ENCODE assay signal across 9 cellular contexts in genomic region chr7:73770002-73770859, GRCh38. TPM values are rescaled to one million over a fixed set of nuclear protein-coding genes. Genes with fewer than 3 reads are reported as not detected.
DNase-seq lines count a peak whose midpoint lies in the region; ATAC-seq, FAIRE-seq and TF ChIP-seq lines count a peak whose summit lies in the region.
"Had no signal": no experiment of that assay in that cellular context is flagged by ENCODE, and none has a peak within 500 bp of the region (broad histone marks: within the 10 kb centered on the region; RNA-seq: fewer than 3 reads in every experiment).

TSS of gene CLDN3 (minus strand) at chr7:73770270. CDS start at chr7:73770049, 221 bp downstream.

- no peaks in the 10 kb centered on the region for H3K9me3 ChIP-seq in small intestine (ENCODE audit: control insufficient read depth, low read depth)

- H3K27ac Mint-ChIP-seq in activated CD8-positive, alpha-beta T cell treated with anti-CD3 and anti-CD28 coated beads for 36 hours = no peak within 1 kb of the TSS

- peaks cover 6% of the 10 kb centered on the region for H3K4me1 Mint-ChIP-seq in activated CD8-positive, alpha-beta T cell treated with anti-CD3 and anti-CD28 coated beads for 36 hours (ENCODE audit: low read depth)

- no peaks in the 10 kb centered on the region for H3K36me3 ChIP-seq in small intestine (ENCODE audit: control insufficient read depth in 2 of 2, insufficient read depth in 2 of 2, low read length in 2 of 2)

- DNase-seq in DMS79 (lab: John Stamatoyannopoulos, UW) = peak; percentile 95
- peak; percentile 97 to 98 for DNase-seq in NCI-H187 (lab: John Stamatoyannopoulos, UW)
- peak; percentile 12 for DNase-seq in activated CD8-positive, alpha-beta T cell treated with anti-CD3 and anti-CD28 coated beads for 36 hours
- DNase-seq in iPS DF 19.7 (ENCODE audit: low read depth, low spot score) = peak; percentile 64
- peak; percentile 97 for DNase-seq in small intestine
- no peak for DNase-seq in D341Med (ENCODE audit: low spot score)

- H3K36me3 Mint-ChIP-seq in activated CD8-positive, alpha-beta T cell treated with anti-CD3 and anti-CD28 coated beads for 36 hours (ENCODE audit: low read depth) = no peaks in the 10 kb centered on the region

- peak; percentile 45 for ATAC-seq in activated CD8-positive, alpha-beta T cell treated with anti-CD3 and anti-CD28 coated beads for 36 hours
- no peak for ATAC-seq in GM18858 (IDR thresholded peaks at IDR 0.05; ENCODE audit: unreplicated experiment)
- ATAC-seq in HG02678 (IDR thresholded peaks at IDR 0.05; ENCODE audit: unreplicated experiment) = no peak

- WGBS in small intestine, 3 donors = 0 to 2% (median 1%) methylated on average over 64 to 82 of the region's 82 CpGs

- peaks cover 36% of the 10 kb centered on the region for H3K27me3 Mint-ChIP-seq in activated CD8-positive, alpha-beta T cell treated with anti-CD3 and anti-CD28 coated beads for 36 hours

- TF ChIP-seq CTCF in activated CD8-positive, alpha-beta T cell treated with anti-CD3 and anti-CD28 coated beads for 36 hours (IDR thresholded peaks at IDR 0.05) = no peak

- no peaks in the 10 kb centered on the region for H3K4me1 ChIP-seq in small intestine (ENCODE audit: control insufficient read depth in 2 of 2, insufficient read depth in 1 of 2, low read depth in 1 of 2, low read length in 1 of 2)

- CTCF ChIA-PET in activated CD8-positive, alpha-beta T cell treated with anti-CD3 and anti-CD28 coated beads for 36 hours (lab: Charles Lee) = no interaction called here

- intact Hi-C loops in activated CD8-positive, alpha-beta T cell treated with anti-CD3 and anti-CD28 coated beads for 36 hours (cut with micrococcal nuclease) = no loop called here

- no peak within 1 kb of the TSS for H3K4me3 Mint-ChIP-seq in activated CD8-positive, alpha-beta T cell treated with anti-CD3 and anti-CD28 coated beads for 36 hours

- H3K27me3 ChIP-seq in small intestine (ENCODE audit: control insufficient read depth in 2 of 2, insufficient read depth in 2 of 2, low read length in 2 of 2) = peaks cover 0 to 6% of the 10 kb centered on the region in 2 donors

- peak within 1 kb of the TSS; percentile 72 to 82 for H3K4me3 ChIP-seq in small intestine (ENCODE audit: low read depth in 1 of 2, low read length in 2 of 2)

- POLR2A ChIA-PET in activated CD8-positive, alpha-beta T cell treated with anti-CD3 and anti-CD28 coated beads for 36 hours (lab: Charles Lee) = no interaction called here

- FAIRE-seq in small intestine (lab: Jason Lieb, UNC) = no peak

- no peaks in the 10 kb centered on the region for H3K9me3 Mint-ChIP-seq in activated CD8-positive, alpha-beta T cell treated with anti-CD3 and anti-CD28 coated beads for 36 hours

- H3K27ac ChIP-seq in small intestine (ENCODE audit: low read depth in 1 of 2, low read length in 1 of 2) = peak within 1 kb of the TSS; percentile 92 to 98
- H3K27ac ChIP-seq: HL-60 had no signal

RNA-seq across cellular contexts. Expression of gene CLDN3, which starts in this region (rescaled TPM):
- not detected for total RNA-seq in activated CD8-positive, alpha-beta T cell treated with anti-CD3 and anti-CD28 coated beads for 36 hours
- 100 to 1,000 TPM; 236 to 394 (median 302) TPM for polyA plus RNA-seq in small intestine

Comparison
In these comparisons a context has a peak if more than half of its experiments do, and no peak if none do; other contexts are left out.
1. Peak in DNase-seq and ATAC-seq in activated CD8-positive, alpha-beta T cell treated with anti-CD3 and anti-CD28 coated beads for 36 hours; RNA of the gene not detected or under 1 TPM.